1 cellular context compared by ENCODE assay signal in the genomic region with DNA sequence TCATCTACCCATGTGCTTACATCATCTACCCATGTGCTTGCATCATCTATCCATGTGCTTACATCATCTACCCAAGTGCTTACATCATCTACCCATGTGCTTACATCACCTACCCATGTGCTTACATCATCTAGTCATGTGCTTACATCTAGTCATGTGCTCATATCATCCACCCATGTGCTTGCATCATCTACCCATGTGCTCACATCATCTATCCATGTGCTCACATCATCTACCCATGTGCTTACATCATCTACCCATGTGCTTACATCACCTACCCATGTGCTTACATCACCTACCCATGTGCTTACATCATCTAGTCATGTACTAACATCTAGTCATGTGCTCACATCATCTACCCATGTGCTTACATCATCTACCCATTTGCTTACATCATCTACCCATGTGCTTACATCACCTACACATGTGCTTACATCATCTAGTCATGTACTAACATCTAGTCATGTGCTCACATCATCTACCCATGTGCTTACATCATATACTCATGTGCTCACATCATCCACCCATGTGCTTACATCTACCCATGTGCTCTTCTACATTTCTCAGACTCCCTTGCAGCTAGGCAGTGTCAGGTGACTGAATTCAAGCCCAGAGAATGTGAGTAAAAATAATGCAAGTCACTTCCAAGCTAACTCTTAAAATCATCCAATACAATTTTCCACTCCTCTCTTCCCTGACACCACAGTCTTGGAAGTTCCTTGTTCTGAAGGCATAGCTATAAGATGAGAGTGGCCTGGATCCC.
TF ChIP-seq lines count a peak whose summit lies in the region.

No MANE protein-coding gene starts in this region.

TF ChIP-seq in K562, 482 proteins besides CTCF, POLR2A, EP300 and RAD21 (continued from another document and continues in another):
- TF ChIP-seq, protein P1, sequence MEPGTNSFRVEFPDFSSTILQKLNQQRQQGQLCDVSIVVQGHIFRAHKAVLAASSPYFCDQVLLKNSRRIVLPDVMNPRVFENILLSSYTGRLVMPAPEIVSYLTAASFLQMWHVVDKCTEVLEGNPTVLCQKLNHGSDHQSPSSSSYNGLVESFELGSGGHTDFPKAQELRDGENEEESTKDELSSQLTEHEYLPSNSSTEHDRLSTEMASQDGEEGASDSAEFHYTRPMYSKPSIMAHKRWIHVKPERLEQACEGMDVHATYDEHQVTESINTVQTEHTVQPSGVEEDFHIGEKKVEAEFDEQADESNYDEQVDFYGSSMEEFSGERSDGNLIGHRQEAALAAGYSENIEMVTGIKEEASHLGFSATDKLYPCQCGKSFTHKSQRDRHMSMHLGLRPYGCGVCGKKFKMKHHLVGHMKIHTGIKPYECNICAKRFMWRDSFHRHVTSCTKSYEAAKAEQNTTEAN (CRISPR knock-in tag; IDR thresholded peaks at IDR 0.05): no peak
- TF ChIP-seq NUFIP1 (IDR thresholded peaks at IDR 0.05; ENCODE audit: partially characterized antibody) (no peak), RBBP5 (IDR thresholded peaks at IDR 0.05; ENCODE audit: borderline replicate concordance, insufficient read depth, low read length, poor library complexity, severe bottlenecking) (no peak), HDAC3 (IDR thresholded peaks at IDR 0.05; ENCODE audit: borderline replicate concordance, partially characterized antibody) (no peak), OTX1 (CRISPR knock-in tag; IDR thresholded peaks at IDR 0.05) (no peak), PHF20 (IDR thresholded peaks at IDR 0.05; ENCODE audit: partially characterized antibody) (no peak), PCBP2 (IDR thresholded peaks at IDR 0.05; ENCODE audit: low read depth, low read length, poor library complexity, severe bottlenecking) (no peak), CCNT2 (IDR thresholded peaks at IDR 0.05; ENCODE audit: borderline replicate concordance, extremely low read depth, insufficient read length, low read depth, low read length) (no peak), HNRNPLL (IDR thresholded peaks at IDR 0.05; ENCODE audit: low read depth, low read length, poor library complexity, severe bottlenecking) (no peak), FOXA1 (IDR thresholded peaks at IDR 0.05; ENCODE audit: borderline replicate concordance) (no peak), ILF3 (IDR thresholded peaks at IDR 0.05; ENCODE audit: borderline replicate concordance) (no peak), RHOXF2B (CRISPR knock-in tag; conservative IDR thresholded peaks at IDR 0.05) (no peak), RB1 (IDR thresholded peaks at IDR 0.05; ENCODE audit: low read depth) (no peak), ZNF133 (CRISPR knock-in tag; IDR thresholded peaks at IDR 0.05) (no peak), PHF21A (IDR thresholded peaks at IDR 0.05; ENCODE audit: borderline replicate concordance, low read depth) (no peak), SREBF2 (CRISPR knock-in tag; IDR thresholded peaks at IDR 0.05) (no peak), NCOA1 (IDR thresholded peaks at IDR 0.05; ENCODE audit: low read depth) (0 out of 2 replicates have a peak, but pooled peaks have one; percentile 29), SMAD3 (CRISPR knock-in tag; conservative IDR thresholded peaks at IDR 0.05) (no peak), MTA1 (IDR thresholded peaks at IDR 0.05; ENCODE audit: borderline replicate concordance) (no peak), XRCC3 (IDR thresholded peaks at IDR 0.05) (no peak), NFXL1 (CRISPR knock-in tag; IDR thresholded peaks at IDR 0.05) (no peak), SIRT6 (IDR thresholded peaks at IDR 0.05; ENCODE audit: low read depth, low read length) (no peak), ATF1 (CRISPR knock-in tag; IDR thresholded peaks at IDR 0.05) (no peak), ATF1 (tag; IDR thresholded peaks at IDR 0.05) (peak; percentile 74), KAT7 (CRISPR knock-in tag; IDR thresholded peaks at IDR 0.05; ENCODE audit: borderline replicate concordance) (no peak), GATAD2B (IDR thresholded peaks at IDR 0.05; ENCODE audit: borderline replicate concordance) (no peak), EHMT2 (IDR thresholded peaks at IDR 0.05) (no peak), RBM39 (optimal IDR thresholded peaks at IDR 0.05; ENCODE audit: low read depth, low read length) (no peak), TEAD2 (tag; IDR thresholded peaks at IDR 0.05) (no peak)
- TF ChIP-seq, protein P2, sequence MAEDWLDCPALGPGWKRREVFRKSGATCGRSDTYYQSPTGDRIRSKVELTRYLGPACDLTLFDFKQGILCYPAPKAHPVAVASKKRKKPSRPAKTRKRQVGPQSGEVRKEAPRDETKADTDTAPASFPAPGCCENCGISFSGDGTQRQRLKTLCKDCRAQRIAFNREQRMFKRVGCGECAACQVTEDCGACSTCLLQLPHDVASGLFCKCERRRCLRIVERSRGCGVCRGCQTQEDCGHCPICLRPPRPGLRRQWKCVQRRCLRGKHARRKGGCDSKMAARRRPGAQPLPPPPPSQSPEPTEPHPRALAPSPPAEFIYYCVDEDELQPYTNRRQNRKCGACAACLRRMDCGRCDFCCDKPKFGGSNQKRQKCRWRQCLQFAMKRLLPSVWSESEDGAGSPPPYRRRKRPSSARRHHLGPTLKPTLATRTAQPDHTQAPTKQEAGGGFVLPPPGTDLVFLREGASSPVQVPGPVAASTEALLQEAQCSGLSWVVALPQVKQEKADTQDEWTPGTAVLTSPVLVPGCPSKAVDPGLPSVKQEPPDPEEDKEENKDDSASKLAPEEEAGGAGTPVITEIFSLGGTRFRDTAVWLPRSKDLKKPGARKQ (CRISPR knock-in tag; IDR thresholded peaks at IDR 0.05): no peak
- TF ChIP-seq, protein P3, sequence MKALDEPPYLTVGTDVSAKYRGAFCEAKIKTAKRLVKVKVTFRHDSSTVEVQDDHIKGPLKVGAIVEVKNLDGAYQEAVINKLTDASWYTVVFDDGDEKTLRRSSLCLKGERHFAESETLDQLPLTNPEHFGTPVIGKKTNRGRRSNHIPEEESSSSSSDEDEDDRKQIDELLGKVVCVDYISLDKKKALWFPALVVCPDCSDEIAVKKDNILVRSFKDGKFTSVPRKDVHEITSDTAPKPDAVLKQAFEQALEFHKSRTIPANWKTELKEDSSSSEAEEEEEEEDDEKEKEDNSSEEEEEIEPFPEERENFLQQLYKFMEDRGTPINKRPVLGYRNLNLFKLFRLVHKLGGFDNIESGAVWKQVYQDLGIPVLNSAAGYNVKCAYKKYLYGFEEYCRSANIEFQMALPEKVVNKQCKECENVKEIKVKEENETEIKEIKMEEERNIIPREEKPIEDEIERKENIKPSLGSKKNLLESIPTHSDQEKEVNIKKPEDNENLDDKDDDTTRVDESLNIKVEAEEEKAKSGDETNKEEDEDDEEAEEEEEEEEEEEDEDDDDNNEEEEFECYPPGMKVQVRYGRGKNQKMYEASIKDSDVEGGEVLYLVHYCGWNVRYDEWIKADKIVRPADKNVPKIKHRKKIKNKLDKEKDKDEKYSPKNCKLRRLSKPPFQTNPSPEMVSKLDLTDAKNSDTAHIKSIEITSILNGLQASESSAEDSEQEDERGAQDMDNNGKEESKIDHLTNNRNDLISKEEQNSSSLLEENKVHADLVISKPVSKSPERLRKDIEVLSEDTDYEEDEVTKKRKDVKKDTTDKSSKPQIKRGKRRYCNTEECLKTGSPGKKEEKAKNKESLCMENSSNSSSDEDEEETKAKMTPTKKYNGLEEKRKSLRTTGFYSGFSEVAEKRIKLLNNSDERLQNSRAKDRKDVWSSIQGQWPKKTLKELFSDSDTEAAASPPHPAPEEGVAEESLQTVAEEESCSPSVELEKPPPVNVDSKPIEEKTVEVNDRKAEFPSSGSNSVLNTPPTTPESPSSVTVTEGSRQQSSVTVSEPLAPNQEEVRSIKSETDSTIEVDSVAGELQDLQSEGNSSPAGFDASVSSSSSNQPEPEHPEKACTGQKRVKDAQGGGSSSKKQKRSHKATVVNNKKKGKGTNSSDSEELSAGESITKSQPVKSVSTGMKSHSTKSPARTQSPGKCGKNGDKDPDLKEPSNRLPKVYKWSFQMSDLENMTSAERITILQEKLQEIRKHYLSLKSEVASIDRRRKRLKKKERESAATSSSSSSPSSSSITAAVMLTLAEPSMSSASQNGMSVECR (CRISPR knock-in tag; IDR thresholded peaks at IDR 0.05): no peak
- TF ChIP-seq, protein P4, sequence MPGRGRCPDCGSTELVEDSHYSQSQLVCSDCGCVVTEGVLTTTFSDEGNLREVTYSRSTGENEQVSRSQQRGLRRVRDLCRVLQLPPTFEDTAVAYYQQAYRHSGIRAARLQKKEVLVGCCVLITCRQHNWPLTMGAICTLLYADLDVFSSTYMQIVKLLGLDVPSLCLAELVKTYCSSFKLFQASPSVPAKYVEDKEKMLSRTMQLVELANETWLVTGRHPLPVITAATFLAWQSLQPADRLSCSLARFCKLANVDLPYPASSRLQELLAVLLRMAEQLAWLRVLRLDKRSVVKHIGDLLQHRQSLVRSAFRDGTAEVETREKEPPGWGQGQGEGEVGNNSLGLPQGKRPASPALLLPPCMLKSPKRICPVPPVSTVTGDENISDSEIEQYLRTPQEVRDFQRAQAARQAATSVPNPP (IDR thresholded peaks at IDR 0.05; ENCODE audit: borderline replicate concordance, insufficient read depth, insufficient read length): no peak
- TF ChIP-seq, protein P5, sequence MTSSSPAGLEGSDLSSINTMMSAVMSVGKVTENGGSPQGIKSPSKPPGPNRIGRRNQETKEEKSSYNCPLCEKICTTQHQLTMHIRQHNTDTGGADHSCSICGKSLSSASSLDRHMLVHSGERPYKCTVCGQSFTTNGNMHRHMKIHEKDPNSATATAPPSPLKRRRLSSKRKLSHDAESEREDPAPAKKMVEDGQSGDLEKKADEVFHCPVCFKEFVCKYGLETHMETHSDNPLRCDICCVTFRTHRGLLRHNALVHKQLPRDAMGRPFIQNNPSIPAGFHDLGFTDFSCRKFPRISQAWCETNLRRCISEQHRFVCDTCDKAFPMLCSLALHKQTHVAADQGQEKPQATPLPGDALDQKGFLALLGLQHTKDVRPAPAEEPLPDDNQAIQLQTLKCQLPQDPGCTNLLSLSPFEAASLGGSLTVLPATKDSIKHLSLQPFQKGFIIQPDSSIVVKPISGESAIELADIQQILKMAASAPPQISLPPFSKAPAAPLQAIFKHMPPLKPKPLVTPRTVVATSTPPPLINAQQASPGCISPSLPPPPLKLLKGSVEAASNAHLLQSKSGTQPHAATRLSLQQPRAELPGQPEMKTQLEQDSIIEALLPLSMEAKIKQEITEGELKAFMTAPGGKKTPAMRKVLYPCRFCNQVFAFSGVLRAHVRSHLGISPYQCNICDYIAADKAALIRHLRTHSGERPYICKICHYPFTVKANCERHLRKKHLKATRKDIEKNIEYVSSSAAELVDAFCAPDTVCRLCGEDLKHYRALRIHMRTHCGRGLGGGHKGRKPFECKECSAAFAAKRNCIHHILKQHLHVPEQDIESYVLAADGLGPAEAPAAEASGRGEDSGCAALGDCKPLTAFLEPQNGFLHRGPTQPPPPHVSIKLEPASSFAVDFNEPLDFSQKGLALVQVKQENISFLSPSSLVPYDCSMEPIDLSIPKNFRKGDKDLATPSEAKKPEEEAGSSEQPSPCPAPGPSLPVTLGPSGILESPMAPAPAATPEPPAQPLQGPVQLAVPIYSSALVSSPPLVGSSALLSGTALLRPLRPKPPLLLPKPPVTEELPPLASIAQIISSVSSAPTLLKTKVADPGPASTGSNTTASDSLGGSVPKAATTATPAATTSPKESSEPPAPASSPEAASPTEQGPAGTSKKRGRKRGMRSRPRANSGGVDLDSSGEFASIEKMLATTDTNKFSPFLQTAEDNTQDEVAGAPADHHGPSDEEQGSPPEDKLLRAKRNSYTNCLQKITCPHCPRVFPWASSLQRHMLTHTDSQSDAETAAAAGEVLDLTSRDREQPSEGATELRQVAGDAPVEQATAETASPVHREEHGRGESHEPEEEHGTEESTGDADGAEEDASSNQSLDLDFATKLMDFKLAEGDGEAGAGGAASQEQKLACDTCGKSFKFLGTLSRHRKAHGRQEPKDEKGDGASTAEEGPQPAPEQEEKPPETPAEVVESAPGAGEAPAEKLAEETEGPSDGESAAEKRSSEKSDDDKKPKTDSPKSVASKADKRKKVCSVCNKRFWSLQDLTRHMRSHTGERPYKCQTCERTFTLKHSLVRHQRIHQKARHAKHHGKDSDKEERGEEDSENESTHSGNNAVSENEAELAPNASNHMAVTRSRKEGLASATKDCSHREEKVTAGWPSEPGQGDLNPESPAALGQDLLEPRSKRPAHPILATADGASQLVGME (CRISPR knock-in tag; IDR thresholded peaks at IDR 0.05): no peak
- TF ChIP-seq, protein P6, sequence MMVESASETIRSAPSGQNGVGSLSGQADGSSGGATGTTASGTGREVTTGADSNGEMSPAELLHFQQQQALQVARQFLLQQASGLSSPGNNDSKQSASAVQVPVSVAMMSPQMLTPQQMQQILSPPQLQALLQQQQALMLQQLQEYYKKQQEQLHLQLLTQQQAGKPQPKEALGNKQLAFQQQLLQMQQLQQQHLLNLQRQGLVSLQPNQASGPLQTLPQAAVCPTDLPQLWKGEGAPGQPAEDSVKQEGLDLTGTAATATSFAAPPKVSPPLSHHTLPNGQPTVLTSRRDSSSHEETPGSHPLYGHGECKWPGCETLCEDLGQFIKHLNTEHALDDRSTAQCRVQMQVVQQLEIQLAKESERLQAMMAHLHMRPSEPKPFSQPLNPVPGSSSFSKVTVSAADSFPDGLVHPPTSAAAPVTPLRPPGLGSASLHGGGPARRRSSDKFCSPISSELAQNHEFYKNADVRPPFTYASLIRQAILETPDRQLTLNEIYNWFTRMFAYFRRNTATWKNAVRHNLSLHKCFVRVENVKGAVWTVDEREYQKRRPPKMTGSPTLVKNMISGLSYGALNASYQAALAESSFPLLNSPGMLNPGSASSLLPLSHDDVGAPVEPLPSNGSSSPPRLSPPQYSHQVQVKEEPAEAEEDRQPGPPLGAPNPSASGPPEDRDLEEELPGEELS (CRISPR knock-in tag; IDR thresholded peaks at IDR 0.05; ENCODE audit: borderline replicate concordance): no peak
- TF ChIP-seq, protein P7, sequence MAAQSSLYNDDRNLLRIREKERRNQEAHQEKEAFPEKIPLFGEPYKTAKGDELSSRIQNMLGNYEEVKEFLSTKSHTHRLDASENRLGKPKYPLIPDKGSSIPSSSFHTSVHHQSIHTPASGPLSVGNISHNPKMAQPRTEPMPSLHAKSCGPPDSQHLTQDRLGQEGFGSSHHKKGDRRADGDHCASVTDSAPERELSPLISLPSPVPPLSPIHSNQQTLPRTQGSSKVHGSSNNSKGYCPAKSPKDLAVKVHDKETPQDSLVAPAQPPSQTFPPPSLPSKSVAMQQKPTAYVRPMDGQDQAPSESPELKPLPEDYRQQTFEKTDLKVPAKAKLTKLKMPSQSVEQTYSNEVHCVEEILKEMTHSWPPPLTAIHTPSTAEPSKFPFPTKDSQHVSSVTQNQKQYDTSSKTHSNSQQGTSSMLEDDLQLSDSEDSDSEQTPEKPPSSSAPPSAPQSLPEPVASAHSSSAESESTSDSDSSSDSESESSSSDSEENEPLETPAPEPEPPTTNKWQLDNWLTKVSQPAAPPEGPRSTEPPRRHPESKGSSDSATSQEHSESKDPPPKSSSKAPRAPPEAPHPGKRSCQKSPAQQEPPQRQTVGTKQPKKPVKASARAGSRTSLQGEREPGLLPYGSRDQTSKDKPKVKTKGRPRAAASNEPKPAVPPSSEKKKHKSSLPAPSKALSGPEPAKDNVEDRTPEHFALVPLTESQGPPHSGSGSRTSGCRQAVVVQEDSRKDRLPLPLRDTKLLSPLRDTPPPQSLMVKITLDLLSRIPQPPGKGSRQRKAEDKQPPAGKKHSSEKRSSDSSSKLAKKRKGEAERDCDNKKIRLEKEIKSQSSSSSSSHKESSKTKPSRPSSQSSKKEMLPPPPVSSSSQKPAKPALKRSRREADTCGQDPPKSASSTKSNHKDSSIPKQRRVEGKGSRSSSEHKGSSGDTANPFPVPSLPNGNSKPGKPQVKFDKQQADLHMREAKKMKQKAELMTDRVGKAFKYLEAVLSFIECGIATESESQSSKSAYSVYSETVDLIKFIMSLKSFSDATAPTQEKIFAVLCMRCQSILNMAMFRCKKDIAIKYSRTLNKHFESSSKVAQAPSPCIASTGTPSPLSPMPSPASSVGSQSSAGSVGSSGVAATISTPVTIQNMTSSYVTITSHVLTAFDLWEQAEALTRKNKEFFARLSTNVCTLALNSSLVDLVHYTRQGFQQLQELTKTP (IDR thresholded peaks at IDR 0.05; ENCODE audit: low read depth in 1 of 2, partially characterized antibody in 2 of 2): no peak
- TF ChIP-seq, protein P8, sequence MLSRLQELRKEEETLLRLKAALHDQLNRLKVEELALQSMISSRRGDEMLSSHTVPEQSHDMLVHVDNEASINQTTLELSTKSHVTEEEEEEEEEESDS (CRISPR knock-in tag; IDR thresholded peaks at IDR 0.05): no peak
